8 cellular contexts compared by ENCODE assay signal in genomic region chr15:89740137-89740536, GRCh38. TPM values are rescaled to one million over a fixed set of nuclear protein-coding genes. Genes with fewer than 3 reads are reported as not detected.
DNase-seq lines count a peak whose midpoint lies in the region; ATAC-seq, FAIRE-seq and TF ChIP-seq lines count a peak whose summit lies in the region.

No MANE protein-coding gene starts in this region.

- H3K56ac ChIP-seq in mesendoderm (ENCODE audit: low read length): no peak overlapping the region

- TF ChIP-seq CTCF in A549 (IDR thresholded peaks at IDR 0.05): peak; percentile 96

- H2BK15ac ChIP-seq in mesendoderm (replicated peaks; ENCODE audit: low read depth): no peak overlapping the region

- H3K4me1 Mint-ChIP-seq in activated CD4-positive, alpha-beta T cell treated with anti-CD3 and anti-CD28 coated beads, Interleukin-2, amount 10 ng/mL, durations not matched to agents 24 days and 14 days: peaks cover 2% of the 10 kb centered on the region

- no peak overlapping the region for H2BK5ac ChIP-seq in mesendoderm (ENCODE audit: low read length)

- H3K27me3 Mint-ChIP-seq in activated CD4-positive, alpha-beta T cell treated with anti-CD3 and anti-CD28 coated beads, Interleukin-2, amount 10 ng/mL, durations not matched to agents 24 days and 14 days: peaks cover 12% of the 10 kb centered on the region

- CTCF ChIA-PET in A549 (lab: Yijun Ruan, JAX): interaction anchor here (0.6 to 6.4 kb wide), 51 partner anchors 8 to 553 kb away, joined by 3 to 110 read pairs (median 4); partner anchors contain the start of genes AP3S2, ARPIN, CIB1 and GDPGP1

- peak; percentile 83 to 85 for DNase-seq in A549 (ENCODE audit: low read depth in 1 of 2, low spot score in 1 of 2)
- DNase-seq in GM12892 (ENCODE audit: insufficient read length): no peak
- peak; percentile 45 for DNase-seq in HK-2 (ENCODE audit: unreplicated experiment)
- peak; percentile 67 for DNase-seq in NCI-H69 (lab: John Stamatoyannopoulos, UW)
- DNase-seq in activated CD4-positive, alpha-beta T cell treated with anti-CD3 and anti-CD28 coated beads, Interleukin-2, amount 10 ng/mL, durations not matched to agents 24 days and 14 days: peak; percentile 90
- DNase-seq in effector memory CD4-positive, alpha-beta T cell: peak; percentile 16 to 35 (median 25)
- peak; percentile 90 for DNase-seq in mesendoderm
- peak; percentile 14 for DNase-seq in stimulated activated naive CD4-positive, alpha-beta T cell treated with Interleukin-2 at 50 U/mL for 16 hours (lab: John Stamatoyannopoulos, UW)

- TF ChIP-seq RAD21 in A549 (conservative IDR thresholded peaks at IDR 0.05 in 1 of 2, IDR thresholded peaks at IDR 0.05 in 1 of 2): peak; percentile 89 to 95

- no peak overlapping the region for H2AK5ac ChIP-seq in mesendoderm (ENCODE audit: low read length)

- H3K9me3 ChIP-seq in A549: no peaks in the 10 kb centered on the region
- H3K9me3 ChIP-seq in effector memory CD4-positive, alpha-beta T cell (ENCODE audit: control insufficient read depth, low read length): no peaks in the 10 kb centered on the region

- ATAC-seq in A549: peak; percentile 87 to 95

- H3K79me2 ChIP-seq in mesendoderm (ENCODE audit: control insufficient read depth, insufficient read depth, low read length): no peaks in the 10 kb centered on the region

- POLR2A ChIA-PET in A549 (lab: Yijun Ruan, JAX): interaction anchor here (0.6 to 1.0 kb wide), 2 partner anchors 10 to 135 kb away, joined by 3 to 7 read pairs; partner anchors contain the start of gene MESP1

- H4K5ac ChIP-seq in mesendoderm (ENCODE audit: low read length): no peak overlapping the region

- no peak overlapping the region for H3K23ac ChIP-seq in mesendoderm (ENCODE audit: low read length)

- no peaks in the 10 kb centered on the region for H3K79me1 ChIP-seq in mesendoderm (ENCODE audit: low read length)

- TF ChIP-seq POLR2A in A549 (IDR thresholded peaks at IDR 0.05; ENCODE audit: low read length) (no peak), GM12892 (IDR thresholded peaks at IDR 0.05; ENCODE audit: low read depth, low read length) (no peak)

- H3K36me3 Mint-ChIP-seq in activated CD4-positive, alpha-beta T cell treated with anti-CD3 and anti-CD28 coated beads, Interleukin-2, amount 10 ng/mL, durations not matched to agents 24 days and 14 days (ENCODE audit: low read depth): no peaks in the 10 kb centered on the region

- no peak overlapping the region for H3K27ac Mint-ChIP-seq in activated CD4-positive, alpha-beta T cell treated with anti-CD3 and anti-CD28 coated beads, Interleukin-2, amount 10 ng/mL, durations not matched to agents 24 days and 14 days

- H3K4me3 Mint-ChIP-seq in activated CD4-positive, alpha-beta T cell treated with anti-CD3 and anti-CD28 coated beads, Interleukin-2, amount 10 ng/mL, durations not matched to agents 24 days and 14 days: peak overlapping the region; percentile 12

- H3K4ac ChIP-seq in mesendoderm (ENCODE audit: low read depth, low read length): no peak overlapping the region

- peak overlapping the region in 1 of 2 experiments; percentile 36; a peak in 1 of 6 replicates for H3K27ac ChIP-seq in A549
- H3K27ac ChIP-seq in effector memory CD4-positive, alpha-beta T cell (ENCODE audit: insufficient read depth, low read length, poor library complexity, severe bottlenecking): no peak overlapping the region
- no peak overlapping the region for H3K27ac ChIP-seq in mesendoderm (ENCODE audit: low read depth, low read length)

- H3K36me3 ChIP-seq in effector memory CD4-positive, alpha-beta T cell (ENCODE audit: control insufficient read depth, insufficient read depth, low read length): no peaks in the 10 kb centered on the region
- no peaks in the 10 kb centered on the region for H3K36me3 ChIP-seq in mesendoderm (ENCODE audit: control insufficient read depth, insufficient read depth, low read length)

- H3K4me2 ChIP-seq in A549 (peak overlapping the region; percentile 65), mesendoderm (ENCODE audit: low read length) (no peak overlapping the region)

- H4K8ac ChIP-seq in mesendoderm (ENCODE audit: low read depth, low read length): no peak overlapping the region

- no peaks in the 10 kb centered on the region for H3K4me1 ChIP-seq in A549
- H3K4me1 ChIP-seq in effector memory CD4-positive, alpha-beta T cell (ENCODE audit: control insufficient read depth, insufficient read depth, low read length, poor library complexity, severe bottlenecking): no peaks in the 10 kb centered on the region
- no peaks in the 10 kb centered on the region for H3K4me1 ChIP-seq in mesendoderm (ENCODE audit: control insufficient read depth, low read depth, low read length)

- H2BK120ac ChIP-seq in mesendoderm (ENCODE audit: low read depth, low read length): no peak overlapping the region

- no peak overlapping the region for H3K9ac ChIP-seq in mesendoderm (ENCODE audit: low read length)

- no peaks in the 10 kb centered on the region for H3K9me3 Mint-ChIP-seq in activated CD4-positive, alpha-beta T cell treated with anti-CD3 and anti-CD28 coated beads, Interleukin-2, amount 10 ng/mL, durations not matched to agents 24 days and 14 days

- H3K4me3 ChIP-seq in A549 (no peak overlapping the region), mesendoderm (ENCODE audit: low read length) (no peak overlapping the region)
- H3K4me3 ChIP-seq in effector memory CD4-positive, alpha-beta T cell (ENCODE audit: insufficient read depth, low read depth, low read length, poor library complexity, severe bottlenecking): no peak overlapping the region

- WGBS in A549 (ENCODE audit: missing lambda C conversion rate): 2% methylated on average over 8 of the region's 8 CpGs
- WGBS in mesendoderm (ENCODE audit: extremely low coverage, insufficient coverage, low lambda C conversion rate): no CpG with 5 or more reads among the region's 8 CpGs

- intact Hi-C loops in activated CD4-positive, alpha-beta T cell treated with anti-CD3 and anti-CD28 coated beads, Interleukin-2, amount 10 ng/mL, durations not matched to agents 24 days and 14 days (cut with micrococcal nuclease): loop anchor here (2.0 to 5.0 kb wide), 2 partner anchors 137 to 347 kb away; no protein-coding TSS in a partner anchor

- H3K27me3 ChIP-seq in effector memory CD4-positive, alpha-beta T cell (replicated peaks; ENCODE audit: control insufficient read depth, insufficient read depth, low read length, poor library complexity, severe bottlenecking): no peaks in the 10 kb centered on the region
- H3K27me3 ChIP-seq in mesendoderm (ENCODE audit: insufficient read depth, low read length, poor library complexity): no peaks in the 10 kb centered on the region

- FAIRE-seq in A549 (lab: Jason Lieb, UNC): peak; percentile 99
- peak; percentile 81 for FAIRE-seq in GM12892 (lab: Jason Lieb, UNC)

- H3K18ac ChIP-seq in mesendoderm (ENCODE audit: low read length): no peak overlapping the region

- no peak for TF ChIP-seq EP300 in A549 (IDR thresholded peaks at IDR 0.05)

TF ChIP-seq in A549, 52 proteins besides CTCF, POLR2A, EP300 and RAD21 (continues in another document):
- no peak for TF ChIP-seq HOXB5 (CRISPR knock-in tag; IDR thresholded peaks at IDR 0.05)
- TF ChIP-seq CHD2 (IDR thresholded peaks at IDR 0.05; ENCODE audit: low read length, partially characterized antibody): no peak
- TF ChIP-seq RFX5 (IDR thresholded peaks at IDR 0.05): no peak

RNA-seq across cellular contexts. Expression of gene MESP1, which starts 10.9 kb away (rescaled TPM):
- polyA plus RNA-seq in A549 (2011; rRNA removed): 1.2 and 1.7 TPM in 2 replicates
- 4.9 and 5.6 TPM in 2 replicates for polyA plus RNA-seq in A549 (2012; cell fraction: cytosol; rRNA removed)
- 3.3 and 4.5 TPM in 2 replicates for polyA plus RNA-seq in A549 (2012; cell fraction: nucleus; rRNA removed)
- polyA plus RNA-seq in A549 (2017; fragmentation: RNase III; extraction: RNeasy Plus Mini Kit Qiagen cat#74134 plus additional on column Dnase treatment): 2.3 to 2.8 TPM (median 2.7 TPM) in 3 replicates
- 0.29 and 0.88 TPM in 2 replicates for polyA minus RNA-seq in A549 (2011; rRNA and poly(A)+ RNA removed)
- polyA plus RNA-seq in GM12892 (2012; ENCODE audit: missing spikeins): 0.85 TPM
- total RNA-seq in activated CD4-positive, alpha-beta T cell treated with anti-CD3 and anti-CD28 coated beads, Interleukin-2, amount 10 ng/mL, durations not matched to agents 24 days and 14 days: 5.6 and 7.3 TPM in 2 replicates
- polyA plus RNA-seq in mesendoderm (2013, experiment 1 of 2): 0.65 TPM
- polyA plus RNA-seq in mesendoderm (2013, experiment 2 of 2): 0.43 TPM

RNA-seq across cellular contexts. Expression of gene MESP2, which starts 36.0 kb away (rescaled TPM):
- polyA plus RNA-seq in A549 (2011; rRNA removed) (0.22 and 0.24 TPM in 2 replicates), A549 (2017; fragmentation: RNase III; extraction: RNeasy Plus Mini Kit Qiagen cat#74134 plus additional on column Dnase treatment) (0.50 to 0.57 TPM (median 0.53 TPM) in 3 replicates)
- 0.18 and 0.29 TPM in 2 replicates for polyA plus RNA-seq in A549 (2012; cell fraction: cytosol; rRNA removed)
- 0.16 and 0.54 TPM in 2 replicates for polyA plus RNA-seq in A549 (2012; cell fraction: nucleus; rRNA removed)
- polyA minus RNA-seq in A549 (2011; rRNA and poly(A)+ RNA removed): not detected in 2 replicates
- not detected for polyA plus RNA-seq in GM12892 (2012; ENCODE audit: missing spikeins)
- 0.24 TPM in 1 of 2 replicates, not detected in the other for total RNA-seq in activated CD4-positive, alpha-beta T cell treated with anti-CD3 and anti-CD28 coated beads, Interleukin-2, amount 10 ng/mL, durations not matched to agents 24 days and 14 days
- 0.56 TPM for polyA plus RNA-seq in mesendoderm (2013, experiment 1 of 2)
- 0.38 TPM for polyA plus RNA-seq in mesendoderm (2013, experiment 2 of 2)

RNA-seq across cellular contexts. Expression of gene WDR93, which starts 49.5 kb away (rescaled TPM):
- 0.26 and 0.38 TPM in 2 replicates for polyA plus RNA-seq in A549 (2011; rRNA removed)
- polyA plus RNA-seq in A549 (2012; cell fraction: cytosol; rRNA removed): 0.09 and 0.12 TPM in 2 replicates
- 0.06 and 0.07 TPM in 2 replicates for polyA plus RNA-seq in A549 (2012; cell fraction: nucleus; rRNA removed)
- 0.10 to 0.16 TPM (median 0.12 TPM) in 3 replicates for polyA plus RNA-seq in A549 (2017; fragmentation: RNase III; extraction: RNeasy Plus Mini Kit Qiagen cat#74134 plus additional on column Dnase treatment)
- 0.19 and 0.29 TPM in 2 replicates for polyA minus RNA-seq in A549 (2011; rRNA and poly(A)+ RNA removed)
- not detected for polyA plus RNA-seq in GM12892 (2012; ENCODE audit: missing spikeins)
- total RNA-seq in activated CD4-positive, alpha-beta T cell treated with anti-CD3 and anti-CD28 coated beads, Interleukin-2, amount 10 ng/mL, durations not matched to agents 24 days and 14 days: not detected in 2 replicates
- polyA plus RNA-seq in mesendoderm (2013, experiment 1 of 2): 0.03 TPM
- polyA plus RNA-seq in mesendoderm (2013, experiment 2 of 2): not detected

RNA-seq across cellular contexts. Expression of gene PEX11A, which starts 49.6 kb away (rescaled TPM):
- 8.1 and 11.3 TPM in 2 replicates for polyA plus RNA-seq in A549 (2011; rRNA removed)
- polyA plus RNA-seq in A549 (2012; cell fraction: cytosol; rRNA removed): 3.2 TPM in 2 replicates
- polyA plus RNA-seq in A549 (2012; cell fraction: nucleus; rRNA removed): 1.7 and 2.0 TPM in 2 replicates
- polyA plus RNA-seq in A549 (2017; fragmentation: RNase III; extraction: RNeasy Plus Mini Kit Qiagen cat#74134 plus additional on column Dnase treatment): 5.2 to 6.3 TPM (median 6.0 TPM) in 3 replicates
- 6.7 and 10.0 TPM in 2 replicates for polyA minus RNA-seq in A549 (2011; rRNA and poly(A)+ RNA removed)
- polyA plus RNA-seq in GM12892 (2012; ENCODE audit: missing spikeins): 3.4 TPM
- 1.6 and 2.1 TPM in 2 replicates for total RNA-seq in activated CD4-positive, alpha-beta T cell treated with anti-CD3 and anti-CD28 coated beads, Interleukin-2, amount 10 ng/mL, durations not matched to agents 24 days and 14 days
- polyA plus RNA-seq in mesendoderm (2013, experiment 1 of 2): 0.72 TPM
- polyA plus RNA-seq in mesendoderm (2013, experiment 2 of 2): 0.90 TPM
